ENCODE assay signal across 8 cellular contexts in the genomic region with DNA sequence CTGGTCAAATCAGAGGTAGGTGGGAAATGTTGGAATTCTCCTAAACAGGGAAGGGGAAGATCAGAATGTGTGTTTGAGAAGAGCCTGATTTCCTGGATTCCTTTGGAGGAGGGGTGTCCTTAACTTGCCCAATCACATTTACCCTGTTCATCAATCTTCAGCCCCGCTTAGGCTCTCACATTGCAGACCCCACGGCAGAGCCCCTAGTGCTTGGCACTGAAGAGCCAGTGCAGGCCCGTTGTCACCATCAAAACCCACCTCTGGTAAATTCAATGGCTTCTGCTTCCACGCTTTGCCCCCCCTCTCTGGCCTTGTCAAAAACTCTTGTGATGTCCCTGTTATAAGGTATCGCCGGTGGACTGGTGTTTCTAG. TPM values are rescaled to one million over a fixed set of nuclear protein-coding genes. Genes with fewer than 3 reads are reported as not detected.
DNase-seq lines count a peak whose midpoint lies in the region; ATAC-seq and TF ChIP-seq lines count a peak whose summit lies in the region.
"Had no signal": no experiment of that assay in that cellular context is flagged by ENCODE, and none has a peak within 500 bp of the region (broad histone marks: within the 10 kb centered on the region; RNA-seq: fewer than 3 reads in every experiment).

No MANE protein-coding gene starts in this region.

- H3K4me3 ChIP-seq in esophagus squamous epithelium: peak overlapping the region in 3 of 4 donors; percentile 68 to 98 (median 97)
- no peak overlapping the region for H3K4me3 ChIP-seq in skeletal muscle tissue (ENCODE audit: low read length in 3 of 3)

- in situ Hi-C loops in GM13976 (cut with MboI; ENCODE audit: low sequenced_read_pairs, unreplicated experiment): no loop called here

- peak; percentile 8 for DNase-seq in GM13976 (ENCODE audit: low spot score)
- no peak for DNase-seq in T-helper 17 cell
- no peak for DNase-seq in esophagus squamous epithelium (lab: John Stamatoyannopoulos, UW)
- no peak for DNase-seq in sciatic nerve (ENCODE audit: low spot score)
- DNase-seq: NCI-H524 had no signal

- TF ChIP-seq POLR2A in esophagus squamous epithelium (IDR thresholded peaks at IDR 0.05): no peak

- H3K36me3 Mint-ChIP-seq in T-helper 17 cell (ENCODE audit: low read depth): no peaks in the 10 kb centered on the region

- no peak for TF ChIP-seq CTCF in GM13976 (IDR thresholded peaks at IDR 0.05; ENCODE audit: borderline replicate concordance, control extremely low read depth, extremely low read depth, insufficient read depth, missing control alignments)
- no peak for TF ChIP-seq CTCF in esophagus squamous epithelium (IDR thresholded peaks at IDR 0.05)

- H3K36me3 ChIP-seq in esophagus squamous epithelium (peaks cover 0 to 7% (median 0%) of the 10 kb centered on the region in 3 donors), skeletal muscle tissue (ENCODE audit: control insufficient read depth in 3 of 3, insufficient read depth in 3 of 3, low read length in 3 of 3) (peaks cover 0 to 7% (median 0%) of the 10 kb centered on the region in 3 donors)

- H3K27me3 Mint-ChIP-seq in T-helper 17 cell: no peaks in the 10 kb centered on the region

- no peaks in the 10 kb centered on the region for H3K9me3 ChIP-seq in T-helper 17 cell (ENCODE audit: control insufficient read depth, low read length, poor library complexity, severe bottlenecking)
- no peaks in the 10 kb centered on the region for H3K9me3 ChIP-seq in esophagus squamous epithelium
- H3K9me3 ChIP-seq in skeletal muscle tissue (ENCODE audit: control insufficient read depth in 3 of 3, low read length in 3 of 3): no peaks in the 10 kb centered on the region

- peaks cover 39% of the 10 kb centered on the region for H3K4me1 Mint-ChIP-seq in T-helper 17 cell

- 68 to 72% methylated on average over 6 of the region's 6 CpGs for WGBS in esophagus squamous epithelium, 2 donors

- intact Hi-C loops in esophagus squamous epithelium (cut with DNase I): loop anchor here (10.0 kb wide), 1 partner anchor 67 kb away; no protein-coding TSS in a partner anchor
- intact Hi-C loops in sciatic nerve (cut with DNase I): no loop called here

- H3K4me1 ChIP-seq in esophagus squamous epithelium: peaks cover 20 to 55% (median 26%) of the 10 kb centered on the region in 3 donors
- H3K4me1 ChIP-seq in skeletal muscle tissue (ENCODE audit: control insufficient read depth in 3 of 3, insufficient read depth in 3 of 3, low read length in 3 of 3): peaks cover 20 to 38% (median 31%) of the 10 kb centered on the region in 3 donors

- H3K9ac ChIP-seq in skeletal muscle tissue (ENCODE audit: low read depth in 1 of 3, low read length in 3 of 3): peak overlapping the region; percentile 13 to 89 (median 23)

- H3K27ac ChIP-seq in esophagus squamous epithelium (peak overlapping the region; percentile 76 to 99 (median 92)), skeletal muscle tissue (ENCODE audit: low read depth, low read length) (peak overlapping the region; percentile 85)

- H3K4me3 Mint-ChIP-seq in T-helper 17 cell: peak overlapping the region; percentile 90

- H3K27me3 ChIP-seq in esophagus squamous epithelium (no peaks in the 10 kb centered on the region), skeletal muscle tissue (ENCODE audit: control insufficient read depth in 3 of 3, insufficient read depth in 3 of 3, low read length in 3 of 3) (no peaks in the 10 kb centered on the region)

- ATAC-seq in T-helper 17 cell (no peak), sciatic nerve (no peak), HG03571 (IDR thresholded peaks at IDR 0.05; ENCODE audit: unreplicated experiment) (no peak), GM19351 (IDR thresholded peaks at IDR 0.05; ENCODE audit: unreplicated experiment) (no peak)

- H3K27ac Mint-ChIP-seq in T-helper 17 cell: peak overlapping the region; percentile 96

RNA-seq across cellular contexts. Expression of a gene that starts 2.3 kb away (rescaled TPM):
- total RNA-seq in T-helper 17 cell (10 to 100 TPM; 64.1 to 67.3 TPM), esophagus squamous epithelium (10 to 100 TPM; 31.7 to 35.7 (median 33.0) TPM), skeletal muscle tissue (16.7 TPM), sciatic nerve (51.8 TPM)

Comparison
In these comparisons a context has a peak if more than half of its experiments do, and no peak if none do; other contexts are left out.
1. H3K4me3 ChIP-seq: peak in esophagus squamous epithelium (3 of 4); none in skeletal muscle tissue (0 of 3).